In the genomic region with DNA sequence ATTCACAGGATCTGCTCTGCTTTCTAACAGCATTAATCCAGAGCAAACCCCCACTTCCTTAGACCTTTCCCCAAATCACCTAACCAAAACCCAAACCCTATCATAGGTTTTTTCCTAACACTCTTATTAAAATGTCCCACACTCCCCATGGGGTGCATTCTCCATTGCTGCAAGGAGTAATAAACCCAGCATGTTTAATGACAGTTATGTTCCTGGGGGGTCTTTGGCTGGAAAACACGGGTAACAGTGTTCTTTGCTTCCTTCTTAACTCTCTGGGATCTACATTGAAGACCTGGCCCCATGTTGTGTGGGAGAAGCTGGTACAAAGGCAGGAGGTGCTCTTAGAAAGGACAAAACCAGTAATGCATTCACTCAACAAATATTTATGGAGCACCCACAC, we compare ENCODE assay signal across 28 cellular contexts. TPM values are rescaled to one million over a fixed set of nuclear protein-coding genes. Genes with fewer than 3 reads are reported as not detected.
"Had no signal": no experiment of that assay in that cellular context is flagged by ENCODE, and none has a peak within 500 bp of the region (broad histone marks: within the 10 kb centered on the region; RNA-seq: fewer than 3 reads in every experiment).

No MANE protein-coding gene starts in this region.

- H3K36me3 ChIP-seq: stomach, suprapubic skin, thoracic aorta, thyroid gland, tibial artery, tibial nerve, transverse colon, upper lobe of left lung, upper lobe of right lung, uterus, vagina had no signal

- H3K4me3 ChIP-seq: stomach, suprapubic skin, testis, thoracic aorta, thyroid gland, tibial artery, tibial nerve, transverse colon, upper lobe of left lung, upper lobe of right lung, uterus, vagina had no signal

- H3K27me3 ChIP-seq: testis, thyroid gland, vagina had no signal

- H3K27ac ChIP-seq: suprapubic skin, testis, thoracic aorta, thyroid gland, tibial artery, tibial nerve, transverse colon, upper lobe of left lung, upper lobe of right lung, uterus, vagina had no signal

- DNase-seq: stimulated activated CD4-positive, alpha-beta T cell treated with anti-CD3 and anti-CD28 coated beads, Interleukin-2, amount 100 ng/mL, for 48 hours; stimulated activated CD4-positive, alpha-beta T cell treated with anti-CD3 and anti-CD28 coated beads, Interleukin-4, amount 100 ng/mL, for 1 hour; stimulated activated CD4-positive, alpha-beta T cell treated with anti-CD3 and anti-CD28 coated beads, Interleukin-4, amount 100 ng/mL, for 24 hours; stimulated activated CD4-positive, alpha-beta T cell treated with anti-CD3 and anti-CD28 coated beads, Interleukin-4, amount 100 ng/mL, for 4 hours; stimulated activated CD8-positive, alpha-beta memory T cell treated with anti-CD3 and anti-CD28 coated beads, Interleukin-4, amount 100 ng/mL, for 48 hours; stimulated activated naive B cell treated with anti-CD40 and anti-IgM and Interleukin-4, amounts not matched to agents 10 μg/mL and 1 μg/mL and 100 μg/mL, for 72 hours; stimulated activated naive CD4-positive, alpha-beta T cell; stimulated activated naive CD4-positive, alpha-beta T cell treated with Interleukin-2 at 50 U/mL for 16 hours; stimulated activated naive CD8-positive, alpha-beta T cell treated with anti-CD3 and anti-CD28 coated beads, Interleukin-15, amount 100 ng/mL, for 72 hours; stimulated activated naive CD8-positive, alpha-beta T cell treated with anti-CD3 and anti-CD28 coated beads, Interleukin-15, Interleukin-2, amounts not matched to agents 100 U/mL and 50 U/mL, for 24 hours; stomach; substantia nigra; testis; thyroid gland; tibial artery; transverse colon; trophoblast cell; upper lobe of left lung; upper lobe of right lung; uterus had no signal

- H3K9me3 ChIP-seq: stomach, suprapubic skin, testis, thoracic aorta, thyroid gland, tibial artery, tibial nerve, transverse colon, upper lobe of left lung, upper lobe of right lung, uterus, vagina had no signal

RNA-seq across cellular contexts. Expression of a gene that starts 16.1 kb away (rescaled TPM):
- total RNA-seq: subcutaneous adipose tissue, temporal lobe, thyroid gland, tibial nerve, uterus, vagina had no signal

RNA-seq across cellular contexts. Expression of a gene that starts 21.3 kb away (rescaled TPM):
- total RNA-seq: subcutaneous adipose tissue, temporal lobe, thoracic aorta, thyroid gland had no signal

RNA-seq across cellular contexts. Expression of a gene that starts 39.1 kb away (rescaled TPM):
- total RNA-seq: stomach, subcutaneous adipose tissue, suprapubic skin, temporal lobe, thoracic aorta, thyroid gland, tibial nerve, upper lobe of left lung, upper lobe of right lung, ureter, urinary bladder, uterus, vagina had no signal
